8 cellular contexts compared by ENCODE assay signal in genomic region chr10:19638173-19638872, GRCh38.
DNase-seq lines count a peak whose midpoint lies in the region; ATAC-seq, FAIRE-seq and TF ChIP-seq lines count a peak whose summit lies in the region.
"Had no signal": no experiment of that assay in that cellular context is flagged by ENCODE, and none has a peak within 500 bp of the region (broad histone marks: within the 10 kb centered on the region; RNA-seq: fewer than 3 reads in every experiment).

No MANE protein-coding gene starts in this region.

- peak; percentile 50 for FAIRE-seq in HepG2 (lab: Jason Lieb, UNC)

- H3K36me3 ChIP-seq in Karpas-422 (ENCODE audit: insufficient read depth, low read length), result no peaks in the 10 kb centered on the region
- H3K36me3 ChIP-seq in ascending aorta, result no peaks in the 10 kb centered on the region
- no peaks in the 10 kb centered on the region for H3K36me3 ChIP-seq in HepG2 (replicated peaks in 1 of 2; ENCODE audit: control insufficient read depth in 1 of 2, insufficient read depth in 2 of 2, low read length in 2 of 2)

- DNase-seq in Karpas-422, result peak; percentile 40
- DNase-seq in ascending aorta (ENCODE audit: low spot score in 2 of 2), result peak in 1 of 2 donors; percentile 68
- peak; percentile 66 for DNase-seq in HepG2 (ENCODE audit: low spot score)
- no peak for DNase-seq in type B pancreatic cell (ENCODE audit: extremely low spot score, unreplicated experiment)

- BruUV-seq in HepG2 (replicated peaks; lab: Mats Ljungman, UMichigan), result no TSS peak

- no peaks in the 10 kb centered on the region for H3K36me3 Mint-ChIP-seq in type B pancreatic cell
- H3K36me3 Mint-ChIP-seq: brain had no signal

- H3K27ac ChIP-seq in Karpas-422 (ENCODE audit: low read length), result no peak overlapping the region
- peak overlapping the region; percentile 55 to 86 for H3K27ac ChIP-seq in ascending aorta
- H3K27ac ChIP-seq in HepG2 (ENCODE audit: extremely low read length, insufficient read depth, low read length), result peak overlapping the region; percentile 1

- no peaks in the 10 kb centered on the region for H3K79me2 ChIP-seq in Karpas-422 (ENCODE audit: low read length)
- no peaks in the 10 kb centered on the region for H3K79me2 ChIP-seq in HepG2 (ENCODE audit: insufficient read depth, low read length)

- H3K9ac ChIP-seq in Karpas-422 (ENCODE audit: low read length) (peak overlapping the region; percentile 26; the same call in 1 of the 2 replicates), HepG2 (ENCODE audit: insufficient read depth, low read depth, low read length) (no peak overlapping the region)

- in situ Hi-C loops in HepG2 (cut with HindIII; ENCODE audit: extremely low pct_ligation_motif_present, low pct_unique_long_range_greater_than_20kb), result no loop called here

- CTCF ChIA-PET in HepG2 (lab: Yijun Ruan, JAX; ENCODE audit: low intra/inter-chr PET ratio, low total read pairs), result no interaction called here

- intact Hi-C loops in ascending aorta (cut with DNase I), result loop anchor here (10.0 kb wide), 1 partner anchor 366 kb away; no protein-coding TSS in a partner anchor
- intact Hi-C loops in HepG2 (cut with micrococcal nuclease; ENCODE audit: unreplicated experiment), result loop anchor here (10.0 kb wide), 1 partner anchor 146 kb away; no protein-coding TSS in a partner anchor

- POLR2A ChIA-PET in HepG2 (lab: Yijun Ruan, JAX), result no interaction called here

- TF ChIP-seq EP300 in HepG2 (IDR thresholded peaks at IDR 0.05; ENCODE audit: low read depth in 2 of 2, low read length in 2 of 2) (no peak), HepG2 (CRISPR knock-in tag; IDR thresholded peaks at IDR 0.05; ENCODE audit: borderline replicate concordance) (no peak)

- no peaks in the 10 kb centered on the region for H4K20me1 ChIP-seq in Karpas-422 (ENCODE audit: insufficient read depth, low read depth, low read length)
- no peaks in the 10 kb centered on the region for H4K20me1 ChIP-seq in HepG2 (ENCODE audit: insufficient read depth, low read length)

- no peak overlapping the region for H3K4me3 Mint-ChIP-seq in type B pancreatic cell

- H3K4me3 ChIP-seq in Karpas-422 (ENCODE audit: low read length) (peak overlapping the region; percentile 56), ascending aorta (peak overlapping the region; percentile 47 to 53), HepG2 (replicated peaks in 1 of 3; ENCODE audit: insufficient read depth in 1 of 3, low read depth in 2 of 3, low read length in 3 of 3) (peak overlapping the region in 2 of 3 experiments; percentile 6 to 32; a peak in 3 of 6 replicates)

- H3K27me3 ChIP-seq in Karpas-422 (ENCODE audit: low read length), result no peaks in the 10 kb centered on the region
- H3K27me3 ChIP-seq in ascending aorta, result no peaks in the 10 kb centered on the region
- no peaks in the 10 kb centered on the region for H3K27me3 ChIP-seq in HepG2 (ENCODE audit: control insufficient read depth in 1 of 2, insufficient read depth in 2 of 2, low read length in 2 of 2)

- H3K27ac Mint-ChIP-seq in type B pancreatic cell, result peak overlapping the region; percentile 4

- no peak for TF ChIP-seq POLR2A in HepG2 (IDR thresholded peaks at IDR 0.05; ENCODE audit: insufficient read depth in 1 of 2, low read depth in 2 of 2, low read length in 2 of 2)

- ATAC-seq in HepG2, result peak; percentile 92
- ATAC-seq in HG03378 (IDR thresholded peaks at IDR 0.05; ENCODE audit: unreplicated experiment), result no peak
- ATAC-seq in GM19463 (IDR thresholded peaks at IDR 0.05; ENCODE audit: unreplicated experiment), result no peak
- no peak for ATAC-seq in HG03457 (IDR thresholded peaks at IDR 0.05; ENCODE audit: unreplicated experiment)

- no peaks in the 10 kb centered on the region for H3K9me2 ChIP-seq in Karpas-422 (replicated peaks; ENCODE audit: insufficient read depth, low read length)

- peaks cover 6% of the 10 kb centered on the region for H3K4me1 Mint-ChIP-seq in type B pancreatic cell (ENCODE audit: unreplicated experiment)

- no peaks in the 10 kb centered on the region for H3K4me1 ChIP-seq in Karpas-422 (ENCODE audit: low read length)
- peaks cover 0 to 17% of the 10 kb centered on the region in 2 donors for H3K4me1 ChIP-seq in ascending aorta
- peaks cover 19% of the 10 kb centered on the region for H3K4me1 ChIP-seq in HepG2 (ENCODE audit: insufficient read depth, low read length)

- H2AFZ ChIP-seq in Karpas-422 (ENCODE audit: low read length) (peak overlapping the region; percentile 71), HepG2 (ENCODE audit: low read length) (no peak overlapping the region)

- TF ChIP-seq CTCF in ascending aorta (IDR thresholded peaks at IDR 0.05), result no peak
- no peak for TF ChIP-seq CTCF in HepG2 (CRISPR knock-in tag; IDR thresholded peaks at IDR 0.05)
- TF ChIP-seq CTCF in type B pancreatic cell (conservative IDR thresholded peaks at IDR 0.05), result no peak

- H3K9me3 Mint-ChIP-seq in type B pancreatic cell, result no peaks in the 10 kb centered on the region
- H3K9me3 Mint-ChIP-seq: brain had no signal

- no peaks in the 10 kb centered on the region for H3K27me3 Mint-ChIP-seq in type B pancreatic cell
- H3K27me3 Mint-ChIP-seq: brain had no signal

- H3K9me3 ChIP-seq in Karpas-422 (ENCODE audit: low read length), result peaks cover 23% of the 10 kb centered on the region
- no peaks in the 10 kb centered on the region for H3K9me3 ChIP-seq in ascending aorta
- H3K9me3 ChIP-seq in HepG2 (ENCODE audit: low read length), result no peaks in the 10 kb centered on the region

- H3K4me2 ChIP-seq in Karpas-422 (ENCODE audit: low read depth, low read length, poor library complexity, severe bottlenecking), result peak overlapping the region; percentile 54
- H3K4me2 ChIP-seq in HepG2 (ENCODE audit: low read depth, low read length), result peak overlapping the region; percentile 56

- TF ChIP-seq RAD21 in HepG2 (CRISPR knock-in tag; IDR thresholded peaks at IDR 0.05), result no peak

TF ChIP-seq in HepG2, 621 proteins besides CTCF, POLR2A, EP300 and RAD21 (continues in another document):
- TF ChIP-seq ZNF563 (CRISPR knock-in tag; IDR thresholded peaks at IDR 0.05), result no peak
- no peak for TF ChIP-seq ZNF749 (CRISPR knock-in tag; IDR thresholded peaks at IDR 0.05; ENCODE audit: borderline replicate concordance)
- no peak for TF ChIP-seq ZNF674 (CRISPR knock-in tag; IDR thresholded peaks at IDR 0.05; ENCODE audit: low read depth)
- no peak for TF ChIP-seq ZNF776 (CRISPR knock-in tag; IDR thresholded peaks at IDR 0.05)
- TF ChIP-seq NR2F6 (IDR thresholded peaks at IDR 0.05), result peak; percentile 49
- peak; percentile 44 for TF ChIP-seq NR2F6 (CRISPR knock-in tag; IDR thresholded peaks at IDR 0.05)
- TF ChIP-seq AKAP8 (CRISPR knock-in tag; IDR thresholded peaks at IDR 0.05), result no peak
- TF ChIP-seq CHCHD3 (CRISPR knock-in tag; IDR thresholded peaks at IDR 0.05), result no peak
- TF ChIP-seq ATF2 (CRISPR knock-in tag; IDR thresholded peaks at IDR 0.05), result peak; percentile 65; the same call in 1 of the 2 replicates
- no peak for TF ChIP-seq ZNF367 (CRISPR knock-in tag; IDR thresholded peaks at IDR 0.05; ENCODE audit: borderline replicate concordance)
- TF ChIP-seq TBL1XR1 (IDR thresholded peaks at IDR 0.05; ENCODE audit: borderline replicate concordance, low read length, partially characterized antibody), result no peak
- TF ChIP-seq SAFB2 (CRISPR knock-in tag; IDR thresholded peaks at IDR 0.05; ENCODE audit: borderline replicate concordance, low read depth), result no peak
- 0 out of 2 replicates have a peak, but pooled peaks have one; percentile 38 for TF ChIP-seq ZMYM4 (CRISPR knock-in tag; IDR thresholded peaks at IDR 0.05)
- 0 out of 2 replicates have a peak, but pooled peaks have one; percentile 11 for TF ChIP-seq SAP130 (CRISPR knock-in tag; IDR thresholded peaks at IDR 0.05; ENCODE audit: low read depth)
- TF ChIP-seq TEAD2 (CRISPR knock-in tag; IDR thresholded peaks at IDR 0.05), result no peak
- no peak for TF ChIP-seq RARG (CRISPR knock-in tag; IDR thresholded peaks at IDR 0.05; ENCODE audit: low read depth)
- TF ChIP-seq ZNF557 (CRISPR knock-in tag; IDR thresholded peaks at IDR 0.05), result no peak
- TF ChIP-seq NFATC3 (CRISPR knock-in tag; IDR thresholded peaks at IDR 0.05), result no peak
- TF ChIP-seq HNF4A (CRISPR knock-in tag; IDR thresholded peaks at IDR 0.05), result peak; percentile 74
- TF ChIP-seq HDAC6 (IDR thresholded peaks at IDR 0.05; ENCODE audit: low read depth, low read length), result no peak
- no peak for TF ChIP-seq RFX5 (IDR thresholded peaks at IDR 0.05; ENCODE audit: low read depth, low read length)
- 0 out of 2 replicates have a peak, but pooled peaks have one; percentile 15 for TF ChIP-seq ATF3 (CRISPR knock-in tag; IDR thresholded peaks at IDR 0.05)
- no peak for TF ChIP-seq GATA4 (IDR thresholded peaks at IDR 0.05; ENCODE audit: borderline replicate concordance, low read depth)
- no peak for TF ChIP-seq RFXANK (CRISPR knock-in tag; IDR thresholded peaks at IDR 0.05)
- 0 out of 2 replicates have a peak, but pooled peaks have one; percentile 22 for TF ChIP-seq RARA (CRISPR knock-in tag; IDR thresholded peaks at IDR 0.05)
- TF ChIP-seq SALL2 (CRISPR knock-in tag; IDR thresholded peaks at IDR 0.05), result no peak
- peak; percentile 27 to 77; a peak in 3 of 4 replicates for TF ChIP-seq NR2F1 (CRISPR knock-in tag; IDR thresholded peaks at IDR 0.05)
